1 cellular context compared by ENCODE assay signal in the genomic region with DNA sequence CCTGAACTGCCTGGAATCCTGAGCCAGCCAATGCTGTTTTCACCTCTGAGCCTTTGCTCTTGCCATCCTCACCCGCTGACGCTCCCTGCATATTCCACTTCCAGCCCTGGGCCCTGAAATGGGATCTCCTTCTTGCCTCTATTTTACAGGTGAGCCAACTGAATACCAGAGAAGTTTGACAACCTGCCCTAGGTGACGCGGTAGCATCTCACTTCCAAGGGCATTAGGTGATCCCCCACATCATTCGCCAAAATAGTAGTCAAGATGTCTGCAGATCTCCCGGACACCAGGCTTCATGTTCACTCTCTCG.
TF ChIP-seq lines count a peak whose summit lies in the region.

No MANE protein-coding gene starts in this region.

TF ChIP-seq in GM23338, 12 proteins besides CTCF, POLR2A, EP300 and RAD21 (continued from another document):
- TF ChIP-seq CREB1 (CRISPR knock-in tag; IDR thresholded peaks at IDR 0.05; ENCODE audit: low read depth), result no peak
TF ChIP-seq in GM23338: peak in this region for 0.
